Comparison of ENCODE assay signal across 26 cellular contexts in the genomic region with DNA sequence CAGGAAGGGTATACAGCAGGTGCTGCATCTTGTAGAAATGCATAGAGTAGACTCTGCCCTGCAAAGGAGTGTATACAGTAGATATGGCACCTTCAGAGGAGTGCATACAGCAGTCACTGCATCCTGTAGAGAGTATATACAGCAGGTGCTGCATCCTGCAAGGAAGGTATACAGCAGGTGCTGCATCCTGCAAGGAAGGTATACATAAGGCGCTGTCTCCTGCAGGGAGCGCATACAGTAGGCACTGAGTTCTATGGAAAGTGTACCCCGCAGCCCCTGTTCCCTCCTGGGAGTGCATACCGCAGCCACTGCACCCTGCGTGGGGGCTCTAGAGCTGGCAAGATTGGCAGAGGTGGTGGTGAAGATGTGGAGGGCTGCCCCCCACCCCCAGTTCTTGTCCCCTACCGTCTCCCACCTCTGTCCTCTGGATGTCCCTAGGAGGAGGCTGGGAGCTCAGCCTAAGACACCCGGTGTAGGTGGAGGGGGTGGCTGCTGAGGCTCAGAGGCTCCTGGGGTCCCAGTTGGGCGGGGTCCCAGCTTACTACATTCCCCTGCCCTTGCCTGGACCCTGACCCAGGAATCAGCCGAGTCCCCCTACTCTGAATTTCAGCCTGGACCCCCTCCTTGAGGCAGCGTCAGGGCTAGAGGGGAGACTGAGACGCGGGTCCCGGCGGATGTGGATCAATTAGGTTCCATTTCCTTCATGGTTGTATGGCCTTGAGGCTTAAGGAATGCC. TPM values are rescaled to one million over a fixed set of nuclear protein-coding genes. Genes with fewer than 3 reads are reported as not detected.
DNase-seq lines count a peak whose midpoint lies in the region; ATAC-seq, FAIRE-seq and TF ChIP-seq lines count a peak whose summit lies in the region.
"Had no signal": no experiment of that assay in that cellular context is flagged by ENCODE, and none has a peak within 500 bp of the region (broad histone marks: within the 10 kb centered on the region; RNA-seq: fewer than 3 reads in every experiment).

No MANE protein-coding gene starts in this region.

- CTCF ChIA-PET in HEK293 (lab: Yijun Ruan, JAX) = interaction anchor here (0.7 kb wide), 1 partner anchor 29 kb away, joined by 6 read pairs; no protein-coding TSS in a partner anchor
- CTCF ChIA-PET in K562 (lab: Yijun Ruan, JAX; ENCODE audit: low intra/inter-chr PET ratio) = no interaction called here
- CTCF ChIA-PET in PC-3 (lab: Charles Lee) = no interaction called here

- TF ChIP-seq POLR2A in K562 (conservative IDR thresholded peaks at IDR 0.05) (no peak), vagina (IDR thresholded peaks at IDR 0.05) (no peak)

- H3K79me2 ChIP-seq in K562 (ENCODE audit: control insufficient read depth, insufficient read depth, low read length) = peaks cover 11% of the 10 kb centered on the region; the same call in 2 of the 3 replicates
- no peaks in the 10 kb centered on the region for H3K79me2 ChIP-seq in osteoblast (ENCODE audit: insufficient read depth, low read length)
- H3K79me2 ChIP-seq in PC-3 (ENCODE audit: low read length) = peaks cover 3% of the 10 kb centered on the region; the same call in 1 of the 2 replicates

- no peak for TF ChIP-seq RAD21 in K562 (CRISPR knock-in tag; conservative IDR thresholded peaks at IDR 0.05 in 1 of 2, IDR thresholded peaks at IDR 0.05 in 1 of 2)

- H4K20me1 ChIP-seq in K562 (replicated peaks; ENCODE audit: control insufficient read depth, insufficient read depth, low read length) = no peaks in the 10 kb centered on the region
- H4K20me1 ChIP-seq in osteoblast (ENCODE audit: insufficient read depth, low read length) = no peaks in the 10 kb centered on the region
- no peaks in the 10 kb centered on the region for H4K20me1 ChIP-seq in PC-3 (ENCODE audit: low read length)

- no peaks in the 10 kb centered on the region for H3K4me1 ChIP-seq in HEK293 (ENCODE audit: control insufficient read depth, insufficient read depth, low read length)
- H3K4me1 ChIP-seq in K562 (replicated peaks in 1 of 2; ENCODE audit: control insufficient read depth in 2 of 2, insufficient read depth in 2 of 2, low read length in 2 of 2) = peaks cover 0 to 47% of the 10 kb centered on the region in 2 experiments
- H3K4me1 ChIP-seq in osteoblast (ENCODE audit: insufficient read depth, low read length) = no peaks in the 10 kb centered on the region
- peaks cover 39% of the 10 kb centered on the region for H3K4me1 ChIP-seq in vagina
- H3K4me1 ChIP-seq in PC-3 (ENCODE audit: insufficient read depth, low read length) = 0 out of 2 replicates have a peak, but pooled peaks cover 3% of the 10 kb centered on the region
- H3K4me1 ChIP-seq: A549, BE2C had no signal

- TF ChIP-seq EP300 in K562 (IDR thresholded peaks at IDR 0.05; ENCODE audit: low read length) = no peak

- H2AFZ ChIP-seq in K562 (ENCODE audit: low read depth, low read length) (no peak overlapping the region), osteoblast (ENCODE audit: low read length) (no peak overlapping the region), PC-3 (ENCODE audit: low read length) (no peak overlapping the region)
- H2AFZ ChIP-seq: GM23338 had no signal

- intact Hi-C loops in K562 (cut with micrococcal nuclease) (loop anchor here (5.0 kb wide), 1 partner anchor 58 kb away; no protein-coding TSS in a partner anchor), vagina (cut with DNase I) (no loop called here), PC-3 (cut with micrococcal nuclease) (no loop called here), CD14-positive monocyte (cut with micrococcal nuclease) (loop anchor here in 1 of 2 donors (10.0 kb wide), 1 partner anchor 70 kb away; no protein-coding TSS in a partner anchor)

- POLR2A ChIA-PET in HEK293 (lab: Yijun Ruan, JAX) = interaction anchor here (0.7 kb wide), 1 partner anchor 239 kb away, joined by 3 read pairs; no protein-coding TSS in a partner anchor
- POLR2A ChIA-PET in K562 (lab: Yijun Ruan, JAX) = no interaction called here
- POLR2A ChIA-PET in PC-3 (lab: Charles Lee; ENCODE audit: unreplicated experiment) = no interaction called here

- no TSS peak for BruUV-seq in K562 (replicated peaks; lab: Mats Ljungman, UMichigan)
- no TSS peak for BruUV-seq in PC-3 (replicated peaks; lab: Mats Ljungman, UMichigan)

- peaks cover 30 to 69% (median 50%) of the 10 kb centered on the region in 3 donors for H3K27me3 Mint-ChIP-seq in CD14-positive monocyte (ENCODE audit: low read depth in 3 of 3)

- H3K27ac ChIP-seq in HEK293 (ENCODE audit: extremely low read depth, low read depth, low read length) (no peak overlapping the region), K562 (ENCODE audit: extremely low read depth, low read depth, low read length) (no peak overlapping the region), osteoblast (ENCODE audit: low read depth, low read length) (no peak overlapping the region), vagina (peak overlapping the region; percentile 87), PC-3 (ENCODE audit: low read length) (no peak overlapping the region)
- H3K27ac ChIP-seq: A549; BLaER1 treated with 17β-estradiol and CSF1 and Interleukin-3, amounts not matched to agents 10 nM and 100 nM had no signal

- H3K4me1 Mint-ChIP-seq in CD14-positive monocyte = peaks cover 3% of the 10 kb centered on the region
- H3K4me1 Mint-ChIP-seq: GM23338 had no signal

- FAIRE-seq in K562 (lab: Jason Lieb, UNC) = no peak
- FAIRE-seq: A549, GM12891, GM18507 had no signal

- TF ChIP-seq CTCF in HEK293 (tag by site-specific recombination; IDR thresholded peaks at IDR 0.05) = no peak
- no peak for TF ChIP-seq CTCF in K562 (IDR thresholded peaks at IDR 0.05 in 2 of 3, conservative IDR thresholded peaks at IDR 0.05 in 1 of 3; ENCODE audit: insufficient read depth in 2 of 3, low read depth in 1 of 3, low read length in 3 of 3)
- no peak for TF ChIP-seq CTCF in osteoblast (IDR thresholded peaks at IDR 0.05; ENCODE audit: extremely low read depth, low read depth, low read length)
- no peak for TF ChIP-seq CTCF in vagina (IDR thresholded peaks at IDR 0.05)
- TF ChIP-seq CTCF in PC-3 (conservative IDR thresholded peaks at IDR 0.05; ENCODE audit: low read depth, low read length) = no peak
- no peak for TF ChIP-seq CTCF in CD14-positive monocyte (IDR thresholded peaks at IDR 0.05)

- H3F3A ChIP-seq in PC-3 (ENCODE audit: low read length, unreplicated experiment) = no peaks in the 10 kb centered on the region

- no peak overlapping the region for H3K4me3 Mint-ChIP-seq in CD14-positive monocyte
- H3K4me3 Mint-ChIP-seq: GM23338, H9 had no signal

- H3K27ac Mint-ChIP-seq in CD14-positive monocyte = no peak overlapping the region
- H3K27ac Mint-ChIP-seq: CD4-positive, alpha-beta memory T cell; GM23338; H9 had no signal

- H3K4me3 ChIP-seq in HEK293 (ENCODE audit: low read depth, low read length) (no peak overlapping the region), K562 (no peak overlapping the region), osteoblast (ENCODE audit: insufficient read depth, low read length) (no peak overlapping the region), vagina (no peak overlapping the region), PC-3 (ENCODE audit: low read length) (no peak overlapping the region)
- H3K4me3 ChIP-seq: A549; BLaER1 treated with 17β-estradiol and CSF1 and Interleukin-3, amounts not matched to agents 10 nM and 100 nM; GM23338 had no signal

- H3K9me1 ChIP-seq in K562 (ENCODE audit: control insufficient read depth, insufficient read depth, low read length) = no peaks in the 10 kb centered on the region

- H3K9ac ChIP-seq in K562 (ENCODE audit: insufficient read depth in 1 of 2, low read depth in 2 of 2, low read length in 2 of 2) (peak overlapping the region in 1 of 2 experiments; percentile 37; a peak in 1 of 4 replicates), PC-3 (ENCODE audit: low read length) (no peak overlapping the region)
- H3K9ac ChIP-seq: BLaER1 treated with 17β-estradiol and CSF1 and Interleukin-3, amounts not matched to agents 10 nM and 100 nM had no signal

- no peaks in the 10 kb centered on the region for H3K36me3 ChIP-seq in HEK293 (ENCODE audit: control insufficient read depth in 2 of 2, insufficient read depth in 1 of 2, low read length in 2 of 2)
- peaks cover 4% of the 10 kb centered on the region; the same call in 1 of the 3 replicates for H3K36me3 ChIP-seq in K562 (ENCODE audit: control insufficient read depth, insufficient read depth, low read length)
- H3K36me3 ChIP-seq in osteoblast (ENCODE audit: insufficient read depth, low read length) = no peaks in the 10 kb centered on the region
- no peaks in the 10 kb centered on the region for H3K36me3 ChIP-seq in vagina
- no peaks in the 10 kb centered on the region for H3K36me3 ChIP-seq in PC-3 (ENCODE audit: low read depth, low read length)
- H3K36me3 ChIP-seq: BE2C; BLaER1 treated with 17β-estradiol and CSF1 and Interleukin-3, amounts not matched to agents 10 nM and 100 nM had no signal

- H3K9me3 ChIP-seq in HEK293 (ENCODE audit: control insufficient read depth, insufficient read depth, low read depth, low read length) (no peaks in the 10 kb centered on the region), K562 (replicated peaks; ENCODE audit: control insufficient read depth, insufficient read depth, low read depth, low read length) (peaks cover 3% of the 10 kb centered on the region), osteoblast (ENCODE audit: low read depth, low read length) (no peaks in the 10 kb centered on the region), vagina (no peaks in the 10 kb centered on the region), PC-3 (ENCODE audit: low read length) (no peaks in the 10 kb centered on the region)
- H3K9me3 ChIP-seq: A549, BE2C had no signal

- peaks cover 0 to 2% of the 10 kb centered on the region in 2 donors for H3K36me3 Mint-ChIP-seq in CD14-positive monocyte
- H3K36me3 Mint-ChIP-seq: CD4-positive, alpha-beta memory T cell had no signal

- ATAC-seq in K562 = no peak
- ATAC-seq in PC-3 = no peak
- ATAC-seq: A549, GM23338 had no signal

- WGBS in K562 (ENCODE audit: insufficient coverage, low coverage, missing lambda C conversion rate) = 44% methylated on average over 13 of the region's 14 CpGs

- no peaks in the 10 kb centered on the region for H3K9me2 ChIP-seq in PC-3 (replicated peaks; ENCODE audit: low read length)

- H3K27me3 ChIP-seq in K562 (ENCODE audit: control insufficient read depth in 2 of 2, insufficient read depth in 2 of 2, low read length in 2 of 2) = 0 out of 5 replicates have a peak, but pooled peaks cover 0 to 3% of the 10 kb centered on the region in 2 experiments
- peaks cover 21% of the 10 kb centered on the region for H3K27me3 ChIP-seq in osteoblast (ENCODE audit: insufficient read depth, low read length)
- H3K27me3 ChIP-seq in vagina = no peaks in the 10 kb centered on the region
- H3K27me3 ChIP-seq in PC-3 (ENCODE audit: low read length) = no peaks in the 10 kb centered on the region

- no peak for DNase-seq in K562 (ENCODE audit: extremely low read depth in 1 of 4, low spot score in 3 of 4)
- DNase-seq in osteoblast (ENCODE audit: insufficient read length, low spot score, missing footprints) = peak; percentile 87
- DNase-seq in vagina (ENCODE audit: extremely low spot score in 2 of 2) = no peak
- no peak for DNase-seq in PC-3
- DNase-seq in CD14-positive monocyte (ENCODE audit: low spot score) = no peak
- no peak for DNase-seq in HCEC 1CT
- DNase-seq: 8988T; ACHN; AML-193; BE2C; Calu3; CD4-positive, alpha-beta memory T cell; COR-L47; DMS53; DMS79 treated with DMSO at 0.1 percent for 48 hours; GF-D8; H9 had no signal

- in situ Hi-C loops in K562 (cut with MboI) = no loop called here

- no peak overlapping the region for H3K4me2 ChIP-seq in K562 (ENCODE audit: insufficient read depth, low read length)
- H3K4me2 ChIP-seq in osteoblast (ENCODE audit: insufficient read depth, low read length) = no peak overlapping the region
- H3K4me2 ChIP-seq in PC-3 (ENCODE audit: low read length) = no peak overlapping the region
- H3K4me2 ChIP-seq: A549; BLaER1 treated with 17β-estradiol and CSF1 and Interleukin-3, amounts not matched to agents 10 nM and 100 nM; GM23338 had no signal

- peaks cover 4 to 17% (median 12%) of the 10 kb centered on the region in 7 donors for H3K9me3 Mint-ChIP-seq in CD14-positive monocyte
- H3K9me3 Mint-ChIP-seq: CD4-positive, alpha-beta memory T cell had no signal

RNA-seq across cellular contexts. Expression of gene ADAMTSL5, which starts 2.3 kb away (rescaled TPM):
- 12.1 and 28.8 TPM in 2 replicates for total RNA-seq in K562 (2011; cell fraction: chromatin; rRNA removed; ENCODE audit: low replicate concordance)
- total RNA-seq in K562 (2011; cell fraction: nucleolus; rRNA removed) = 14.1 and 17.5 TPM in 2 replicates
- total RNA-seq in K562 (2011; cell fraction: nucleoplasm; rRNA removed) = 11.6 and 15.2 TPM in 2 replicates
- total RNA-seq in K562 (2014; rRNA removed) (3.0 and 4.7 TPM in 2 replicates), K562 (2014; rRNA removed; fragmentation: Illumina TruSeq; extraction: Trizol) (1.2 and 1.8 TPM in 2 replicates), K562 (2015; rRNA removed; fragmentation: Illumina TruSeq; extraction: Trizol) (2.0 and 2.8 TPM in 2 replicates), K562 (2021) (9.4 and 11.6 TPM in 2 replicates), osteoblast (0.29 and 1.1 TPM in 2 replicates), vagina (22.6 TPM), PC-3 (2014; rRNA removed) (1.7 and 5.0 TPM in 2 replicates)
- polyA plus RNA-seq in K562 (2011; rRNA removed) (4.4 and 6.3 TPM in 2 replicates), K562 (2014; fragmentation: Illumina TruSeq; extraction: Trizol) (4.1 and 5.0 TPM in 2 replicates), K562 (2014; fragmentation: Nextera tagmentation; extraction: Ambion mirVana) (1 to 10 TPM; 1.0 to 1.3 TPM), K562 (2014; rRNA removed) (8.4 and 9.8 TPM in 2 replicates), CD14-positive monocyte (not detected)
- polyA plus RNA-seq in K562 (2011; cell fraction: cytosol; rRNA removed) = 7.7 and 18.9 TPM in 2 replicates
- polyA plus RNA-seq in K562 (2011; cell fraction: nucleus; rRNA removed) = 18.1 and 35.5 TPM in 2 replicates
- polyA plus RNA-seq in K562 (2012) = 7.6 and 10.3 TPM in 2 replicates
- 1.6 and 2.7 TPM in 2 replicates for polyA minus RNA-seq in K562 (2011; rRNA and poly(A)+ RNA removed)
- 5.6 and 15.1 TPM in 2 replicates for polyA minus RNA-seq in K562 (2011; cell fraction: cytosol; rRNA and poly(A)+ RNA removed)
- polyA minus RNA-seq in K562 (2011; cell fraction: nucleus; rRNA and poly(A)+ RNA removed) = 3.1 and 4.4 TPM in 2 replicates

RNA-seq across cellular contexts. Expression of gene PLK5, which starts 8.7 kb away (rescaled TPM):
- total RNA-seq in K562 (2011; cell fraction: chromatin; rRNA removed; ENCODE audit: low replicate concordance) = 0.25 and 1.2 TPM in 2 replicates
- 0.53 and 0.83 TPM in 2 replicates for total RNA-seq in K562 (2011; cell fraction: nucleolus; rRNA removed)
- total RNA-seq in K562 (2011; cell fraction: nucleoplasm; rRNA removed) = 0.44 and 0.53 TPM in 2 replicates
- total RNA-seq in K562 (2014; rRNA removed) (0.12 and 0.23 TPM in 2 replicates), K562 (2014; rRNA removed; fragmentation: Illumina TruSeq; extraction: Trizol) (not detected in 2 replicates), K562 (2015; rRNA removed; fragmentation: Illumina TruSeq; extraction: Trizol) (not detected in 2 replicates), K562 (2021) (0.16 TPM in 1 of 2 replicates, not detected in the other), osteoblast (under 0.01 TPM in 1 of 2 replicates, not detected in the other), vagina (0.49 TPM), PC-3 (2014; rRNA removed) (not detected in 2 replicates)
- polyA plus RNA-seq in K562 (2011; rRNA removed) (0.04 and 0.08 TPM in 2 replicates), K562 (2014; fragmentation: Illumina TruSeq; extraction: Trizol) (not detected in 2 replicates), K562 (2014; fragmentation: Nextera tagmentation; extraction: Ambion mirVana) (not detected), K562 (2014; rRNA removed) (0.07 and 0.27 TPM in 2 replicates), CD14-positive monocyte (not detected)
- 0.06 and 0.16 TPM in 2 replicates for polyA plus RNA-seq in K562 (2011; cell fraction: cytosol; rRNA removed)
- polyA plus RNA-seq in K562 (2011; cell fraction: nucleus; rRNA removed) = 0.81 and 1.6 TPM in 2 replicates
- 0.08 TPM in 1 of 2 replicates, not detected in the other for polyA plus RNA-seq in K562 (2012)
- polyA minus RNA-seq in K562 (2011; rRNA and poly(A)+ RNA removed) = not detected in 2 replicates
- polyA minus RNA-seq in K562 (2011; cell fraction: cytosol; rRNA and poly(A)+ RNA removed) = not detected in 2 replicates
- polyA minus RNA-seq in K562 (2011; cell fraction: nucleus; rRNA and poly(A)+ RNA removed) = 0.67 TPM in 2 replicates
- total RNA-seq: Calu3; CD4-positive, alpha-beta memory T cell; Daoy; G401; H4 had no signal
- polyA plus RNA-seq: A549; CD4-positive, alpha-beta memory T cell had no signal

RNA-seq across cellular contexts. Expression of gene REEP6, which starts 24.2 kb away (rescaled TPM):
- 24.8 and 67.6 TPM in 2 replicates for total RNA-seq in K562 (2011; cell fraction: chromatin; rRNA removed; ENCODE audit: low replicate concordance)
- total RNA-seq in K562 (2011; cell fraction: nucleolus; rRNA removed) = 113 and 120 TPM in 2 replicates
- total RNA-seq in K562 (2011; cell fraction: nucleoplasm; rRNA removed) = 64.9 and 67.3 TPM in 2 replicates
- total RNA-seq in K562 (2014; rRNA removed) (22.1 and 31.4 TPM in 2 replicates), K562 (2014; rRNA removed; fragmentation: Illumina TruSeq; extraction: Trizol) (5.7 and 7.8 TPM in 2 replicates), K562 (2015; rRNA removed; fragmentation: Illumina TruSeq; extraction: Trizol) (12.2 and 14.5 TPM in 2 replicates), K562 (2021) (64.2 and 66.3 TPM in 2 replicates), osteoblast (1.2 and 1.8 TPM in 2 replicates), vagina (6.1 TPM), PC-3 (2014; rRNA removed) (27.2 and 34.7 TPM in 2 replicates)
- polyA plus RNA-seq in K562 (2011; rRNA removed) (18.4 and 36.3 TPM in 2 replicates), K562 (2014; fragmentation: Illumina TruSeq; extraction: Trizol) (12.7 and 36.9 TPM in 2 replicates), K562 (2014; fragmentation: Nextera tagmentation; extraction: Ambion mirVana) (1 to 10 TPM; 1.2 to 1.9 TPM), K562 (2014; rRNA removed) (31.8 and 34.1 TPM in 2 replicates), CD14-positive monocyte (1 to 10 TPM in 1 of 2 donors, under 1 TPM in 1; 0.51 to 1.8 TPM)
- polyA plus RNA-seq in K562 (2011; cell fraction: cytosol; rRNA removed) = 26.8 and 94.4 TPM in 2 replicates
- 24.1 and 41.5 TPM in 2 replicates for polyA plus RNA-seq in K562 (2011; cell fraction: nucleus; rRNA removed)
- 43.3 and 57.4 TPM in 2 replicates for polyA plus RNA-seq in K562 (2012)
- polyA minus RNA-seq in K562 (2011; rRNA and poly(A)+ RNA removed) = 11.2 and 16.1 TPM in 2 replicates
- 42.9 and 55.0 TPM in 2 replicates for polyA minus RNA-seq in K562 (2011; cell fraction: cytosol; rRNA and poly(A)+ RNA removed)
- polyA minus RNA-seq in K562 (2011; cell fraction: nucleus; rRNA and poly(A)+ RNA removed) = 9.6 and 11.7 TPM in 2 replicates

RNA-seq across cellular contexts. Expression of gene PCSK4, which starts 25.0 kb away (rescaled TPM):
- 10.1 and 40.2 TPM in 2 replicates for total RNA-seq in K562 (2011; cell fraction: chromatin; rRNA removed; ENCODE audit: low replicate concordance)
- total RNA-seq in K562 (2011; cell fraction: nucleolus; rRNA removed) = 32.6 and 34.9 TPM in 2 replicates
- total RNA-seq in K562 (2011; cell fraction: nucleoplasm; rRNA removed) = 10.8 and 20.5 TPM in 2 replicates
- 2.2 and 3.4 TPM in 2 replicates for total RNA-seq in K562 (2014; rRNA removed)
- 0.29 TPM in 2 replicates for total RNA-seq in K562 (2014; rRNA removed; fragmentation: Illumina TruSeq; extraction: Trizol)
- total RNA-seq in K562 (2015; rRNA removed; fragmentation: Illumina TruSeq; extraction: Trizol) = 1.2 and 1.5 TPM in 2 replicates
- 5.7 and 7.0 TPM in 2 replicates for total RNA-seq in K562 (2021)
- 2.7 and 5.1 TPM in 2 replicates for polyA plus RNA-seq in K562 (2011; rRNA removed)
- polyA plus RNA-seq in K562 (2011; cell fraction: cytosol; rRNA removed) = 2.9 and 4.0 TPM in 2 replicates
- 56.5 and 86.1 TPM in 2 replicates for polyA plus RNA-seq in K562 (2011; cell fraction: nucleus; rRNA removed)
- polyA plus RNA-seq in K562 (2012) = 6.2 and 8.3 TPM in 2 replicates
- polyA plus RNA-seq in K562 (2014; fragmentation: Illumina TruSeq; extraction: Trizol) = 0.85 and 2.2 TPM in 2 replicates
- under 1 TPM in 1 of 2 experiments, not detected in 1; 0.01 TPM for polyA plus RNA-seq in K562 (2014; fragmentation: Nextera tagmentation; extraction: Ambion mirVana)
- polyA plus RNA-seq in K562 (2014; rRNA removed) = 4.8 and 9.1 TPM in 2 replicates
- 0.35 and 0.60 TPM in 2 replicates for polyA minus RNA-seq in K562 (2011; rRNA and poly(A)+ RNA removed)
- polyA minus RNA-seq in K562 (2011; cell fraction: cytosol; rRNA and poly(A)+ RNA removed) = 1.9 and 8.5 TPM in 2 replicates
- 10.0 and 12.4 TPM in 2 replicates for polyA minus RNA-seq in K562 (2011; cell fraction: nucleus; rRNA and poly(A)+ RNA removed)
- 1.4 and 2.4 TPM in 2 replicates for total RNA-seq in osteoblast
- 5.4 TPM for total RNA-seq in vagina
- total RNA-seq in PC-3 (2014; rRNA removed) = 3.9 and 5.7 TPM in 2 replicates
- polyA plus RNA-seq in CD14-positive monocyte = under 1 TPM in 1 of 2 donors, not detected in 1; 0.34 TPM
- polyA plus RNA-seq: CD4-positive, alpha-beta memory T cell had no signal

RNA-seq across cellular contexts. Expression of gene C19orf25, which starts 36.1 kb away (rescaled TPM):
- 67.3 and 231 TPM in 2 replicates for total RNA-seq in K562 (2011; cell fraction: chromatin; rRNA removed; ENCODE audit: low replicate concordance)
- 138 and 165 TPM in 2 replicates for total RNA-seq in K562 (2011; cell fraction: nucleolus; rRNA removed)
- 70.2 and 72.2 TPM in 2 replicates for total RNA-seq in K562 (2011; cell fraction: nucleoplasm; rRNA removed)
- 79.4 and 86.1 TPM in 2 replicates for total RNA-seq in K562 (2014; rRNA removed)
- 6.5 and 9.6 TPM in 2 replicates for total RNA-seq in K562 (2014; rRNA removed; fragmentation: Illumina TruSeq; extraction: Trizol)
- total RNA-seq in K562 (2015; rRNA removed; fragmentation: Illumina TruSeq; extraction: Trizol) = 40.6 and 42.3 TPM in 2 replicates
- total RNA-seq in K562 (2021) = 68.3 and 73.1 TPM in 2 replicates
- 25.3 and 27.6 TPM in 2 replicates for polyA plus RNA-seq in K562 (2011; rRNA removed)
- polyA plus RNA-seq in K562 (2011; cell fraction: cytosol; rRNA removed) = 55.4 and 125 TPM in 2 replicates
- 35.5 and 63.8 TPM in 2 replicates for polyA plus RNA-seq in K562 (2011; cell fraction: nucleus; rRNA removed)
- polyA plus RNA-seq in K562 (2012) = 46.1 and 46.4 TPM in 2 replicates
- 36.1 and 45.1 TPM in 2 replicates for polyA plus RNA-seq in K562 (2014; fragmentation: Illumina TruSeq; extraction: Trizol)
- polyA plus RNA-seq in K562 (2014; fragmentation: Nextera tagmentation; extraction: Ambion mirVana) = 1 to 10 TPM in 1 of 2 experiments, under 1 TPM in 1; 0.79 to 4.5 TPM
- 96.0 TPM in 2 replicates for polyA plus RNA-seq in K562 (2014; rRNA removed)
- 2.2 and 6.5 TPM in 2 replicates for polyA minus RNA-seq in K562 (2011; rRNA and poly(A)+ RNA removed)
- 21.9 and 26.5 TPM in 2 replicates for polyA minus RNA-seq in K562 (2011; cell fraction: cytosol; rRNA and poly(A)+ RNA removed)
- 18.2 and 20.3 TPM in 2 replicates for polyA minus RNA-seq in K562 (2011; cell fraction: nucleus; rRNA and poly(A)+ RNA removed)
- 28.9 and 30.0 TPM in 2 replicates for total RNA-seq in osteoblast
- total RNA-seq in vagina = 25.0 TPM
- total RNA-seq in PC-3 (2014; rRNA removed) = 45.0 and 54.9 TPM in 2 replicates
- polyA plus RNA-seq in CD14-positive monocyte = 10 to 100 TPM; 19.9 to 20.9 TPM
